8 cellular contexts compared by ENCODE assay signal in genomic region chr5:115544371-115545064, GRCh38. TPM values are rescaled to one million over a fixed set of nuclear protein-coding genes. Genes with fewer than 3 reads are reported as not detected.
DNase-seq lines count a peak whose midpoint lies in the region; ATAC-seq and TF ChIP-seq lines count a peak whose summit lies in the region.

Gene FEM1C, minus strand, starts transcription at chr5:115544775. Its CDS starts 1,282 bp downstream, at chr5:115543493.

- CTCF ChIA-PET in RWPE1 (lab: Yijun Ruan, JAX), result interaction anchor here (0.5 to 0.7 kb wide), 5 partner anchors 9 to 237 kb away, joined by 3 to 5 read pairs (median 3); no protein-coding TSS in a partner anchor

- peak; percentile 99 for ATAC-seq in natural killer cell treated with Interleukin-12 subunit alpha and Interleukin-12 subunit beta and Interleukin-15 and Interleukin-18, amount 100 ng/mL, for 72 hours
- peak; percentile 99 for ATAC-seq in stimulated activated naive CD8-positive, alpha-beta T cell treated with anti-CD3 and anti-CD28 coated beads, Interleukin-15, Interleukin-2, amounts not matched to agents 100 U/mL and 50 U/mL, for 24 hours

- H3K4me3 ChIP-seq in LNCaP clone FGC (ENCODE audit: low read depth, low read length), result peak within 1 kb of the TSS; percentile 64

- peaks cover 11% of the 10 kb centered on the region for H3K9me3 Mint-ChIP-seq in activated T-helper 2 cell treated with anti-CD3 and anti-CD28 coated beads, Interferon-gamma antibody, Interleukin-2, Interleukin-4, amounts not matched to agents 10 μg/mL and 5 μg/mL and 100 μg/mL, durations not matched to agents 14 hours and 24 hours and 36 hours
- H3K9me3 Mint-ChIP-seq in natural killer cell treated with Interleukin-12 subunit alpha and Interleukin-12 subunit beta and Interleukin-15 and Interleukin-18, amount 100 ng/mL, for 72 hours, result no peaks in the 10 kb centered on the region

- H3K4me1 Mint-ChIP-seq in activated T-helper 2 cell treated with anti-CD3 and anti-CD28 coated beads, Interferon-gamma antibody, Interleukin-2, Interleukin-4, amounts not matched to agents 10 μg/mL and 5 μg/mL and 100 μg/mL, durations not matched to agents 14 hours and 24 hours and 36 hours (ENCODE audit: low read depth), result peaks cover 41% of the 10 kb centered on the region
- H3K4me1 Mint-ChIP-seq in natural killer cell treated with Interleukin-12 subunit alpha and Interleukin-12 subunit beta and Interleukin-15 and Interleukin-18, amount 100 ng/mL, for 72 hours (ENCODE audit: low read depth in 2 of 2), result peaks cover 35 to 44% of the 10 kb centered on the region in 2 donors

- H3K36me3 Mint-ChIP-seq in activated T-helper 2 cell treated with anti-CD3 and anti-CD28 coated beads, Interferon-gamma antibody, Interleukin-2, Interleukin-4, amounts not matched to agents 10 μg/mL and 5 μg/mL and 100 μg/mL, durations not matched to agents 14 hours and 24 hours and 36 hours (ENCODE audit: low read depth), result peaks cover 46% of the 10 kb centered on the region
- peaks cover 31% of the 10 kb centered on the region for H3K36me3 Mint-ChIP-seq in natural killer cell treated with Interleukin-12 subunit alpha and Interleukin-12 subunit beta and Interleukin-15 and Interleukin-18, amount 100 ng/mL, for 72 hours

- peak; percentile 99 for DNase-seq in Daoy (ENCODE audit: low read depth)
- peak; percentile 97 for DNase-seq in GOT3 (lab: John Stamatoyannopoulos, UW)
- peak; percentile 89 for DNase-seq in LNCaP clone FGC (ENCODE audit: low read depth)
- DNase-seq in RWPE1 (ENCODE audit: low spot score), result peak; percentile 96
- peak; percentile 92 for DNase-seq in activated T-helper 2 cell treated with anti-CD3 and anti-CD28 coated beads, Interferon-gamma antibody, Interleukin-2, Interleukin-4, amounts not matched to agents 10 μg/mL and 5 μg/mL and 100 μg/mL, durations not matched to agents 14 hours and 24 hours and 36 hours (ENCODE audit: low spot score)
- peak; percentile 95 for DNase-seq in fibroblast of peridontal ligament (ENCODE audit: extremely low read depth)
- DNase-seq in natural killer cell treated with Interleukin-12 subunit alpha and Interleukin-12 subunit beta and Interleukin-15 and Interleukin-18, amount 100 ng/mL, for 72 hours (ENCODE audit: low spot score), result peak; percentile 97
- DNase-seq in stimulated activated naive CD8-positive, alpha-beta T cell treated with anti-CD3 and anti-CD28 coated beads, Interleukin-15, Interleukin-2, amounts not matched to agents 100 U/mL and 50 U/mL, for 24 hours, result peak; percentile 99

- intact Hi-C loops in activated T-helper 2 cell treated with anti-CD3 and anti-CD28 coated beads, Interferon-gamma antibody, Interleukin-2, Interleukin-4, amounts not matched to agents 10 μg/mL and 5 μg/mL and 100 μg/mL, durations not matched to agents 14 hours and 24 hours and 36 hours (cut with micrococcal nuclease), result loop anchor here (1.0 to 5.0 kb wide), 8 partner anchors 57 to 543 kb away; partner anchors contain the start of genes AP3S1, ATG12, CCDC112 and COMMD10

- H3K4me3 Mint-ChIP-seq in activated T-helper 2 cell treated with anti-CD3 and anti-CD28 coated beads, Interferon-gamma antibody, Interleukin-2, Interleukin-4, amounts not matched to agents 10 μg/mL and 5 μg/mL and 100 μg/mL, durations not matched to agents 14 hours and 24 hours and 36 hours (ENCODE audit: low read depth), result peak within 1 kb of the TSS; percentile 97
- H3K4me3 Mint-ChIP-seq in natural killer cell treated with Interleukin-12 subunit alpha and Interleukin-12 subunit beta and Interleukin-15 and Interleukin-18, amount 100 ng/mL, for 72 hours, result peak within 1 kb of the TSS; percentile 93

- H3K27me3 Mint-ChIP-seq in activated T-helper 2 cell treated with anti-CD3 and anti-CD28 coated beads, Interferon-gamma antibody, Interleukin-2, Interleukin-4, amounts not matched to agents 10 μg/mL and 5 μg/mL and 100 μg/mL, durations not matched to agents 14 hours and 24 hours and 36 hours (ENCODE audit: low read depth), result no peaks in the 10 kb centered on the region
- H3K27me3 Mint-ChIP-seq in natural killer cell treated with Interleukin-12 subunit alpha and Interleukin-12 subunit beta and Interleukin-15 and Interleukin-18, amount 100 ng/mL, for 72 hours, result no peaks in the 10 kb centered on the region

- peak within 1 kb of the TSS; percentile 99 for H3K27ac Mint-ChIP-seq in activated T-helper 2 cell treated with anti-CD3 and anti-CD28 coated beads, Interferon-gamma antibody, Interleukin-2, Interleukin-4, amounts not matched to agents 10 μg/mL and 5 μg/mL and 100 μg/mL, durations not matched to agents 14 hours and 24 hours and 36 hours
- peak within 1 kb of the TSS; percentile 92 to 93 for H3K27ac Mint-ChIP-seq in natural killer cell treated with Interleukin-12 subunit alpha and Interleukin-12 subunit beta and Interleukin-15 and Interleukin-18, amount 100 ng/mL, for 72 hours

- POLR2A ChIA-PET in RWPE1 (lab: Yijun Ruan, JAX; ENCODE audit: low non-redundant PET), result interaction anchor here (0.7 to 1.3 kb wide), 3 partner anchors 14 to 113 kb away, joined by 3 read pairs; no protein-coding TSS in a partner anchor

- no peak for TF ChIP-seq CTCF in LNCaP clone FGC (IDR thresholded peaks at IDR 0.05; ENCODE audit: control insufficient read depth, extremely low read depth, insufficient read depth)
- no peak for TF ChIP-seq CTCF in RWPE1 (conservative IDR thresholded peaks at IDR 0.05; ENCODE audit: low read depth)

- peak within 1 kb of the TSS; percentile 97 for H3K27ac ChIP-seq in RWPE1

RNA-seq across cellular contexts. Expression of gene FEM1C, which starts in this region (rescaled TPM):
- total RNA-seq in Daoy (2014; rRNA removed; shearing (Covaris generic)), result 6.8 TPM in 2 replicates
- 14.3 and 15.0 TPM in 2 replicates for total RNA-seq in activated T-helper 2 cell treated with anti-CD3 and anti-CD28 coated beads, Interferon-gamma antibody, Interleukin-2, Interleukin-4, amounts not matched to agents 10 μg/mL and 5 μg/mL and 100 μg/mL, durations not matched to agents 14 hours and 24 hours and 36 hours
- total RNA-seq in natural killer cell treated with Interleukin-12 subunit alpha and Interleukin-12 subunit beta and Interleukin-15 and Interleukin-18, amount 100 ng/mL, for 72 hours, result 10 to 100 TPM; 17.1 to 30.8 TPM

Comparison
In these comparisons a context has a peak if more than half of its experiments do, and no peak if none do; other contexts are left out.
1. Peak in every context shown above with its lines: DNase-seq, ATAC-seq, H3K4me3 ChIP-seq and H3K27ac ChIP-seq.